In genomic region chr2:54570925-54571694, GRCh38 we compare ENCODE assay signal across 8 cellular contexts.
DNase-seq lines count a peak whose midpoint lies in the region; ATAC-seq, FAIRE-seq and TF ChIP-seq lines count a peak whose summit lies in the region.

No MANE protein-coding gene starts in this region.

- no peak overlapping the region for H3K4me3 ChIP-seq in bronchial epithelial cell (ENCODE audit: low read depth, low read length)
- H3K4me3 ChIP-seq in subcutaneous abdominal adipose tissue (ENCODE audit: low read depth in 1 of 5, low read length in 5 of 5): no peak overlapping the region
- H3K4me3 ChIP-seq in Karpas-422 (ENCODE audit: low read length): no peak overlapping the region

- H3K36me3 ChIP-seq in bronchial epithelial cell (ENCODE audit: control insufficient read depth, insufficient read depth, low read length) (peaks cover 1% of the 10 kb centered on the region), subcutaneous abdominal adipose tissue (ENCODE audit: control insufficient read depth in 5 of 5, insufficient read depth in 5 of 5, low read length in 5 of 5) (peaks cover 0 to 7% (median 2%) of the 10 kb centered on the region in 5 donors), Karpas-422 (ENCODE audit: insufficient read depth, low read length) (no peaks in the 10 kb centered on the region)

- H3K27me3 Mint-ChIP-seq in T-helper 2 cell treated with Interferon-gamma antibody and Interleukin-4, amounts not matched to agents 5 μg/mL and 100 μg/mL, for 36 hours (ENCODE audit: low read depth): no peaks in the 10 kb centered on the region
- no peaks in the 10 kb centered on the region for H3K27me3 Mint-ChIP-seq in memory B cell

- peak; percentile 76 for DNase-seq in GM04503 (ENCODE audit: low read depth)
- DNase-seq in HT1080 (ENCODE audit: low read depth): peak; percentile 97
- DNase-seq in T-helper 2 cell treated with Interferon-gamma antibody and Interleukin-4, amounts not matched to agents 5 μg/mL and 100 μg/mL, for 36 hours (ENCODE audit: low spot score): peak; percentile 89
- peak; percentile 96 for DNase-seq in bronchial epithelial cell (ENCODE audit: low read depth)
- DNase-seq in memory B cell (ENCODE audit: low spot score in 2 of 2): peak; percentile 46 to 51
- DNase-seq in Karpas-422: no peak

- peak overlapping the region; percentile 92 for H3K27ac Mint-ChIP-seq in T-helper 2 cell treated with Interferon-gamma antibody and Interleukin-4, amounts not matched to agents 5 μg/mL and 100 μg/mL, for 36 hours
- H3K27ac Mint-ChIP-seq in memory B cell: peak overlapping the region; percentile 88

- no peak overlapping the region for H3K4me2 ChIP-seq in Karpas-422 (ENCODE audit: low read depth, low read length, poor library complexity, severe bottlenecking)

- peak overlapping the region; percentile 82 for H3K4me3 Mint-ChIP-seq in T-helper 2 cell treated with Interferon-gamma antibody and Interleukin-4, amounts not matched to agents 5 μg/mL and 100 μg/mL, for 36 hours
- H3K4me3 Mint-ChIP-seq in memory B cell: peak overlapping the region; percentile 76

- no peaks in the 10 kb centered on the region for H3K9me2 ChIP-seq in Karpas-422 (replicated peaks; ENCODE audit: insufficient read depth, low read length)

- H3K27ac ChIP-seq in subcutaneous abdominal adipose tissue (ENCODE audit: low read depth, low read length) (peak overlapping the region; percentile 80), Karpas-422 (ENCODE audit: low read length) (no peak overlapping the region)

- H3K4me1 Mint-ChIP-seq in T-helper 2 cell treated with Interferon-gamma antibody and Interleukin-4, amounts not matched to agents 5 μg/mL and 100 μg/mL, for 36 hours (ENCODE audit: low read depth): peaks cover 80% of the 10 kb centered on the region
- H3K4me1 Mint-ChIP-seq in memory B cell: peaks cover 70% of the 10 kb centered on the region

- H3K79me2 ChIP-seq in Karpas-422 (ENCODE audit: low read length): no peaks in the 10 kb centered on the region

- H3K9me3 ChIP-seq in subcutaneous abdominal adipose tissue (ENCODE audit: control insufficient read depth in 5 of 5, low read length in 5 of 5): no peaks in the 10 kb centered on the region
- no peaks in the 10 kb centered on the region for H3K9me3 ChIP-seq in Karpas-422 (ENCODE audit: low read length)

- H3K27me3 ChIP-seq in bronchial epithelial cell (ENCODE audit: control insufficient read depth, insufficient read depth, low read length): no peaks in the 10 kb centered on the region
- H3K27me3 ChIP-seq in subcutaneous abdominal adipose tissue (ENCODE audit: control insufficient read depth in 5 of 5, insufficient read depth in 4 of 5, low read length in 5 of 5): no peaks in the 10 kb centered on the region
- H3K27me3 ChIP-seq in Karpas-422 (ENCODE audit: low read length): no peaks in the 10 kb centered on the region

- H3K9me3 Mint-ChIP-seq in T-helper 2 cell treated with Interferon-gamma antibody and Interleukin-4, amounts not matched to agents 5 μg/mL and 100 μg/mL, for 36 hours: no peaks in the 10 kb centered on the region
- no peaks in the 10 kb centered on the region for H3K9me3 Mint-ChIP-seq in memory B cell

- H3K4me1 ChIP-seq in subcutaneous abdominal adipose tissue (ENCODE audit: control insufficient read depth in 5 of 5, insufficient read depth in 5 of 5, low read length in 5 of 5): peaks cover 20 to 74% (median 67%) of the 10 kb centered on the region in 5 donors
- H3K4me1 ChIP-seq in Karpas-422 (ENCODE audit: low read length): peaks cover 12% of the 10 kb centered on the region

- ATAC-seq in GM21526 (IDR thresholded peaks at IDR 0.05; ENCODE audit: low FRiP score, unreplicated experiment) (peak; percentile 66), memory B cell (ENCODE audit: low read depth) (peak; percentile 75)

- H3K9ac ChIP-seq in subcutaneous abdominal adipose tissue (ENCODE audit: low read length in 5 of 5) (peak overlapping the region in 3 of 5 donors; percentile 15 to 50 (median 35)), Karpas-422 (ENCODE audit: low read length) (no peak overlapping the region)

- TF ChIP-seq CTCF in bronchial epithelial cell (IDR thresholded peaks at IDR 0.05; ENCODE audit: insufficient read depth, low read length, severe bottlenecking): no peak

- FAIRE-seq in bronchial epithelial cell (lab: Jason Lieb, UNC): no peak

- H4K20me1 ChIP-seq in Karpas-422 (ENCODE audit: insufficient read depth, low read depth, low read length): no peaks in the 10 kb centered on the region

- no peak overlapping the region for H2AFZ ChIP-seq in Karpas-422 (ENCODE audit: low read length)

- peaks cover 31% of the 10 kb centered on the region for H3K36me3 Mint-ChIP-seq in T-helper 2 cell treated with Interferon-gamma antibody and Interleukin-4, amounts not matched to agents 5 μg/mL and 100 μg/mL, for 36 hours (ENCODE audit: low read depth)
- H3K36me3 Mint-ChIP-seq in memory B cell: peaks cover 10% of the 10 kb centered on the region
